Comparison of ENCODE assay signal across 24 cellular contexts in the genomic region with DNA sequence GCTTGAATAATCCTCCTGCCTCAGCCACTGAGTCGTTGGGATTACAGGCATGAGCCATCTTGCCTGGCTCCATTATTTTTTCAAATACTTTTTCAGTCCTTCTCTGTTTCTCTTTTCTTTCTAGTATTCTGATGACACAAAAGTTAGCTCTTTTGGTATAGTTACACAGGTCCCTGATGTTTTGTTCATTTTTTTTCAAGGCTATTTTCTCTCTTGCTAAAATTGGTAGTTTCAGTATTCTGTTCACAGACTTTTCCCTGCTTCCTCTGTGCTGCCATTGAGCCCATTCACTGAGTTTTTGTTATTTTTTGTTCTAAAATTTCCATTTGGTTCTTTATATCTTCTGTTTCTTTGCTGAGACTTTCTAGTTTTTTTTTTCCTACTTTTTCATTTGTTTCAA.
DNase-seq lines count a peak whose midpoint lies in the region; ATAC-seq and TF ChIP-seq lines count a peak whose summit lies in the region.
"Had no signal": no experiment of that assay in that cellular context is flagged by ENCODE, and none has a peak within 500 bp of the region (broad histone marks: within the 10 kb centered on the region; RNA-seq: fewer than 3 reads in every experiment).

No MANE protein-coding gene starts in this region.

- no peaks in the 10 kb centered on the region for H3K9me3 Mint-ChIP-seq in activated T-cell treated with anti-CD3 and anti-CD28 coated beads, Interleukin-2, amount 50 U/mL, for 24 hours
- peaks cover 18% of the 10 kb centered on the region for H3K9me3 Mint-ChIP-seq in progenitor cell of endocrine pancreas (ENCODE audit: low read depth)
- H3K9me3 Mint-ChIP-seq in effector memory CD8-positive, alpha-beta T cell, result no peaks in the 10 kb centered on the region
- H3K9me3 Mint-ChIP-seq in CD4-positive, alpha-beta T cell, result no peaks in the 10 kb centered on the region
- H3K9me3 Mint-ChIP-seq: naive thymus-derived CD4-positive, alpha-beta T cell had no signal

- ATAC-seq in effector memory CD8-positive, alpha-beta T cell (replicated peaks), result no peak
- no peak for ATAC-seq in CD4-positive, alpha-beta T cell (ENCODE audit: poor library complexity)
- ATAC-seq: activated CD4-positive, alpha-beta T cell treated with anti-CD3 and anti-CD28 coated beads for 36 hours; naive thymus-derived CD4-positive, alpha-beta T cell had no signal

- H3K9me3 ChIP-seq in NT2/D1 (ENCODE audit: insufficient read depth, low read length), result no peaks in the 10 kb centered on the region
- no peaks in the 10 kb centered on the region for H3K9me3 ChIP-seq in CD4-positive, alpha-beta T cell (ENCODE audit: control insufficient read depth, low read length)
- H3K9me3 ChIP-seq: BE2C, HAP-1, psoas muscle, uterus had no signal

- POLR2A ChIA-PET in CD4-positive, alpha-beta T cell (lab: Charles Lee), result no interaction called here

- no peak for DNase-seq in activated T-cell treated with anti-CD3 and anti-CD28 coated beads, Interleukin-2, amount 50 U/mL, for 24 hours
- no peak for DNase-seq in activated T-cell treated with anti-CD3 and anti-CD28 coated beads, Interleukin-2, amount 50 U/mL, for 1 hour
- DNase-seq in NT2/D1 (ENCODE audit: low read depth, low spot score), result no peak
- peak; percentile 19 for DNase-seq in epithelial cell of esophagus (ENCODE audit: low read depth)
- DNase-seq in progenitor cell of endocrine pancreas (ENCODE audit: low spot score, unreplicated experiment), result no peak
- DNase-seq in NCI-H345 treated with DMSO at 0.1 percent for 48 hours (lab: John Stamatoyannopoulos, UW; ENCODE audit: unreplicated experiment), result no peak
- DNase-seq in effector memory CD8-positive, alpha-beta T cell, result no peak
- no peak for DNase-seq in CD4-positive, alpha-beta T cell
- DNase-seq: 8988T; activated CD4-positive, alpha-beta T cell treated with anti-CD3 and anti-CD28 coated beads for 36 hours; activated gamma-delta T cell treated with Interleukin-2 at 50 U/mL for 16 hours; BE2C; effector memory CD4-positive, alpha-beta T cell; hippocampal formation; mammary epithelial cell; naive thymus-derived CD4-positive, alpha-beta T cell; NCI-H1930; NCI-H446; psoas muscle; stimulated activated CD4-positive, alpha-beta T cell treated with anti-CD3 and anti-CD28 coated beads, Interleukin-2, amount 100 ng/mL, for 48 hours; uterus had no signal

- CTCF ChIA-PET in CD4-positive, alpha-beta T cell (lab: Charles Lee), result no interaction called here

- TF ChIP-seq CTCF in epithelial cell of esophagus (IDR thresholded peaks at IDR 0.05; ENCODE audit: insufficient read depth, low read depth, low read length, missing control alignments) (no peak), progenitor cell of endocrine pancreas (IDR thresholded peaks at IDR 0.05; ENCODE audit: unreplicated experiment) (no peak)
- no peak for TF ChIP-seq CTCF in CD4-positive, alpha-beta T cell (IDR thresholded peaks at IDR 0.05)

- H3K36me3 ChIP-seq in NT2/D1 (ENCODE audit: insufficient read depth, insufficient read length, low read length), result peaks cover 13% of the 10 kb centered on the region
- H3K36me3 ChIP-seq: BE2C, uterus had no signal

- H3K4me1 Mint-ChIP-seq in activated T-cell treated with anti-CD3 and anti-CD28 coated beads, Interleukin-2, amount 50 U/mL, for 24 hours (ENCODE audit: low read depth), result peaks cover 31% of the 10 kb centered on the region
- peaks cover 12% of the 10 kb centered on the region for H3K4me1 Mint-ChIP-seq in progenitor cell of endocrine pancreas (ENCODE audit: low read depth)
- H3K4me1 Mint-ChIP-seq in effector memory CD8-positive, alpha-beta T cell (ENCODE audit: low read depth in 2 of 2), result peaks cover 18 to 42% of the 10 kb centered on the region in 2 donors
- H3K4me1 Mint-ChIP-seq in CD4-positive, alpha-beta T cell (ENCODE audit: low read depth), result peaks cover 28% of the 10 kb centered on the region
- H3K4me1 Mint-ChIP-seq: activated CD4-positive, alpha-beta T cell treated with anti-CD3 and anti-CD28 coated beads for 36 hours had no signal

- H3K27ac ChIP-seq in CD4-positive, alpha-beta T cell (ENCODE audit: low read depth, low read length), result no peak overlapping the region
- H3K27ac ChIP-seq: psoas muscle, skin epidermis, uterus had no signal

- H3K4me3 ChIP-seq in NT2/D1 (ENCODE audit: insufficient read length, low read depth) (peak overlapping the region; percentile 24), epithelial cell of esophagus (ENCODE audit: low read length) (no peak overlapping the region)
- H3K4me3 ChIP-seq: HAP-1, K562, psoas muscle, skin epidermis, uterus had no signal

- no peak overlapping the region for H3K4me3 Mint-ChIP-seq in activated T-cell treated with anti-CD3 and anti-CD28 coated beads, Interleukin-2, amount 50 U/mL, for 24 hours
- peak overlapping the region; percentile 76 for H3K4me3 Mint-ChIP-seq in progenitor cell of endocrine pancreas (ENCODE audit: low read depth)
- no peak overlapping the region for H3K4me3 Mint-ChIP-seq in effector memory CD8-positive, alpha-beta T cell
- H3K4me3 Mint-ChIP-seq in CD4-positive, alpha-beta T cell, result no peak overlapping the region
- H3K4me3 Mint-ChIP-seq: activated CD4-positive, alpha-beta T cell treated with anti-CD3 and anti-CD28 coated beads for 36 hours had no signal

- no peaks in the 10 kb centered on the region for H3K27me3 ChIP-seq in NT2/D1 (ENCODE audit: insufficient read depth, insufficient read length)
- no peaks in the 10 kb centered on the region for H3K27me3 ChIP-seq in CD4-positive, alpha-beta T cell (ENCODE audit: control insufficient read depth, insufficient read depth, low read length)
- H3K27me3 ChIP-seq: BE2C, uterus had no signal

- H3K27me3 Mint-ChIP-seq in activated T-cell treated with anti-CD3 and anti-CD28 coated beads, Interleukin-2, amount 50 U/mL, for 24 hours, result no peaks in the 10 kb centered on the region
- no peaks in the 10 kb centered on the region for H3K27me3 Mint-ChIP-seq in progenitor cell of endocrine pancreas
- H3K27me3 Mint-ChIP-seq in effector memory CD8-positive, alpha-beta T cell, result no peaks in the 10 kb centered on the region
- H3K27me3 Mint-ChIP-seq in CD4-positive, alpha-beta T cell, result no peaks in the 10 kb centered on the region
- H3K27me3 Mint-ChIP-seq: activated CD4-positive, alpha-beta T cell treated with anti-CD3 and anti-CD28 coated beads for 36 hours; naive thymus-derived CD4-positive, alpha-beta T cell had no signal

- intact Hi-C loops in CD4-positive, alpha-beta T cell (cut with DNase I, micrococcal nuclease), result no loop called here

- no peaks in the 10 kb centered on the region for H3K4me1 ChIP-seq in NT2/D1 (ENCODE audit: insufficient read depth, insufficient read length)
- H3K4me1 ChIP-seq: BE2C, HAP-1, uterus had no signal

- peak overlapping the region; percentile 61 for H3K27ac Mint-ChIP-seq in activated T-cell treated with anti-CD3 and anti-CD28 coated beads, Interleukin-2, amount 50 U/mL, for 24 hours
- H3K27ac Mint-ChIP-seq in progenitor cell of endocrine pancreas, result peak overlapping the region; percentile 72
- H3K27ac Mint-ChIP-seq in effector memory CD8-positive, alpha-beta T cell, result peak overlapping the region in 1 of 2 donors; percentile 81
- H3K27ac Mint-ChIP-seq in CD4-positive, alpha-beta T cell, result no peak overlapping the region
- H3K27ac Mint-ChIP-seq: activated CD4-positive, alpha-beta T cell treated with anti-CD3 and anti-CD28 coated beads for 36 hours had no signal

- no peak overlapping the region for H3K9ac ChIP-seq in NT2/D1 (ENCODE audit: insufficient read length, low read depth)

- H3K36me3 Mint-ChIP-seq in activated T-cell treated with anti-CD3 and anti-CD28 coated beads, Interleukin-2, amount 50 U/mL, for 24 hours (ENCODE audit: low read depth), result peaks cover 35% of the 10 kb centered on the region
- peaks cover 22% of the 10 kb centered on the region for H3K36me3 Mint-ChIP-seq in progenitor cell of endocrine pancreas (ENCODE audit: insufficient read depth)
- peaks cover 14% of the 10 kb centered on the region for H3K36me3 Mint-ChIP-seq in effector memory CD8-positive, alpha-beta T cell (ENCODE audit: insufficient read depth)
- H3K36me3 Mint-ChIP-seq in CD4-positive, alpha-beta T cell (ENCODE audit: low read depth), result peaks cover 49% of the 10 kb centered on the region
